ENCODE assay signal across 22 cellular contexts in genomic region chr13:59208405-59209195, GRCh38.
"Had no signal": no experiment of that assay in that cellular context is flagged by ENCODE, and none has a peak within 500 bp of the region (broad histone marks: within the 10 kb centered on the region; RNA-seq: fewer than 3 reads in every experiment).

No MANE protein-coding gene starts in this region.

- H3K27ac ChIP-seq: colonic mucosa, foreskin keratinocyte, parathyroid adenoma, prostate gland, stomach, thoracic aorta, transverse colon had no signal

- H3K4me3 Mint-ChIP-seq: endodermal cell; naive thymus-derived CD8-positive, alpha-beta T cell; neural crest cell had no signal

- ATAC-seq: foreskin keratinocyte; left colon; mucosa of descending colon; naive thymus-derived CD8-positive, alpha-beta T cell; sciatic nerve had no signal

- H3K9me3 Mint-ChIP-seq: endodermal cell had no signal

- H3K36me3 ChIP-seq: colonic mucosa, prostate gland, stomach, thoracic aorta, transverse colon had no signal

- H3K9ac ChIP-seq: parathyroid adenoma had no signal

- H3K4me3 ChIP-seq: colonic mucosa, mucosa of descending colon, prostate gland, stomach, thoracic aorta, transverse colon had no signal

- H3K9me3 ChIP-seq: colonic mucosa, mucosa of descending colon, prostate gland, stomach, thoracic aorta, transverse colon had no signal

- DNase-seq: colonic mucosa; dermis blood vessel endothelial cell; endodermal cell; erythroblast; foreskin keratinocyte; head of caudate nucleus; hippocampal formation; left colon; mammary epithelial cell; mucosa of descending colon; naive thymus-derived CD8-positive, alpha-beta T cell; retina; stimulated activated CD4-positive, alpha-beta T cell treated with anti-CD3 and anti-CD28 coated beads, Interleukin-12 subunit alpha, Interleukin-12 subunit beta, amount 100 ng/mL, for 4 hours; stimulated activated naive CD4-positive, alpha-beta T cell; stomach; substantia nigra; transverse colon had no signal

- H3K27ac Mint-ChIP-seq: endodermal cell; naive thymus-derived CD8-positive, alpha-beta T cell had no signal

- H3K4me1 Mint-ChIP-seq: naive thymus-derived CD8-positive, alpha-beta T cell had no signal
